Comparison of ENCODE assay signal across 28 cellular contexts in genomic region chr2:216164087-216164486, GRCh38. TPM values are rescaled to one million over a fixed set of nuclear protein-coding genes. Genes with fewer than 3 reads are reported as not detected.
DNase-seq lines count a peak whose midpoint lies in the region; ATAC-seq, FAIRE-seq and TF ChIP-seq lines count a peak whose summit lies in the region.
"Had no signal": no experiment of that assay in that cellular context is flagged by ENCODE, and none has a peak within 500 bp of the region (broad histone marks: within the 10 kb centered on the region; RNA-seq: fewer than 3 reads in every experiment).

No MANE protein-coding gene starts in this region.

- no peak for FAIRE-seq in GM12892 (lab: Jason Lieb, UNC)
- FAIRE-seq: GM12878, RCC 7860 had no signal

- no peaks in the 10 kb centered on the region for H3K4me1 Mint-ChIP-seq in MCF 10A (ENCODE audit: insufficient read depth, unreplicated experiment)
- H3K4me1 Mint-ChIP-seq in natural killer cell = peaks cover 35 to 44% of the 10 kb centered on the region in 2 donors
- peaks cover 8 to 10% of the 10 kb centered on the region in 2 donors for H3K4me1 Mint-ChIP-seq in stimulated activated naive B cell treated with anti-CD40 and anti-IgM and Interleukin-4, amounts not matched to agents 10 μg/mL and 1 μg/mL and 100 μg/mL, for 72 hours
- H3K4me1 Mint-ChIP-seq in neural progenitor cell = peaks cover 4% of the 10 kb centered on the region

- no peak overlapping the region for H3K4me2 ChIP-seq in neural progenitor cell
- H3K4me2 ChIP-seq: BLaER1 had no signal

- H3K79me2 ChIP-seq in neural progenitor cell (ENCODE audit: low read depth) = peaks cover 80% of the 10 kb centered on the region

- H3K36me3 ChIP-seq in breast epithelium = peaks cover 3% of the 10 kb centered on the region
- peaks cover 46% of the 10 kb centered on the region for H3K36me3 ChIP-seq in neural progenitor cell

- DNase-seq in NCI-H2227 (lab: John Stamatoyannopoulos, UW; ENCODE audit: unreplicated experiment) (peak; percentile 29), NCI-H2227 treated with DMSO at 0.1 percent for 48 hours (lab: John Stamatoyannopoulos, UW) (no peak), MCF 10A (ENCODE audit: unreplicated experiment) (no peak), breast epithelium (ENCODE audit: low spot score in 2 of 2) (no peak), natural killer cell (no peak), neural progenitor cell (ENCODE audit: low spot score) (no peak), GM12892 (ENCODE audit: insufficient read length) (no peak)
- no peak for DNase-seq in stimulated activated naive B cell treated with anti-CD40 and anti-IgM and Interleukin-4, amounts not matched to agents 10 μg/mL and 1 μg/mL and 100 μg/mL, for 72 hours
- DNase-seq: ACHN; CD4-positive, alpha-beta T cell; COR-L47; DMS 273 treated with DMSO at 0.1 percent for 48 hours; DND-41; H9; KG1; NCI-H1092 treated with DMSO at 0.1 percent for 48 hours; NCI-H1694 treated with DMSO at 0.1 percent for 48 hours; NCI-H2081 treated with DMSO at 0.1 percent for 48 hours; NCI-H2171 treated with DMSO at 0.1 percent for 48 hours; NCI-H446 treated with DMSO at 0.1 percent for 48 hours; NCI-H526 treated with DMSO at 0.1 percent for 48 hours; OCI-M1; SJCRH30 had no signal

- H3K9me3 Mint-ChIP-seq in MCF 10A (ENCODE audit: unreplicated experiment) (no peaks in the 10 kb centered on the region), natural killer cell (no peaks in the 10 kb centered on the region), neural progenitor cell (no peaks in the 10 kb centered on the region)
- H3K9me3 Mint-ChIP-seq in stimulated activated naive B cell treated with anti-CD40 and anti-IgM and Interleukin-4, amounts not matched to agents 10 μg/mL and 1 μg/mL and 100 μg/mL, for 72 hours = no peaks in the 10 kb centered on the region
- H3K9me3 Mint-ChIP-seq: CD4-positive, alpha-beta T cell; H9 had no signal

- no peak overlapping the region for H3K9ac ChIP-seq in neural progenitor cell
- H3K9ac ChIP-seq: BLaER1 had no signal

- H3K4me3 ChIP-seq in breast epithelium (no peak overlapping the region), neural progenitor cell (no peak overlapping the region)
- H3K4me3 ChIP-seq: BLaER1, GM12878, SJCRH30 had no signal

- TF ChIP-seq CTCF in MCF 10A (IDR thresholded peaks at IDR 0.05; ENCODE audit: unreplicated experiment) (no peak), breast epithelium (IDR thresholded peaks at IDR 0.05) (no peak), natural killer cell (IDR thresholded peaks at IDR 0.05) (no peak), neural progenitor cell (IDR thresholded peaks at IDR 0.05) (no peak)

- H3K27ac ChIP-seq in breast epithelium (no peak overlapping the region), neural progenitor cell (no peak overlapping the region)
- H3K27ac ChIP-seq: 22Rv1, BLaER1, HL-60, SJCRH30 had no signal

- TSS peak; percentile 3 for BruUV-seq in MCF 10A (replicated peaks; lab: Mats Ljungman, UMichigan)

- H3F3A ChIP-seq in neural progenitor cell (ENCODE audit: low read depth) = peaks cover 33% of the 10 kb centered on the region

- H3K27ac Mint-ChIP-seq in MCF 10A (ENCODE audit: low read depth, unreplicated experiment) (no peak overlapping the region), natural killer cell (peak overlapping the region; percentile 51 to 69), neural progenitor cell (no peak overlapping the region)
- H3K27ac Mint-ChIP-seq in stimulated activated naive B cell treated with anti-CD40 and anti-IgM and Interleukin-4, amounts not matched to agents 10 μg/mL and 1 μg/mL and 100 μg/mL, for 72 hours = peak overlapping the region; percentile 83

- no peak for ATAC-seq in natural killer cell
- no peak for ATAC-seq in stimulated activated naive B cell treated with anti-CD40 and anti-IgM and Interleukin-4, amounts not matched to agents 10 μg/mL and 1 μg/mL and 100 μg/mL, for 72 hours (replicated peaks)
- ATAC-seq: GM12878 had no signal

- no peaks in the 10 kb centered on the region for H3K9me3 ChIP-seq in breast epithelium
- H3K9me3 ChIP-seq in neural progenitor cell (ENCODE audit: low read depth) = no peaks in the 10 kb centered on the region
- H3K9me3 ChIP-seq: BLaER1, SJCRH30 had no signal

- peaks cover 59% of the 10 kb centered on the region for H4K20me1 ChIP-seq in neural progenitor cell (ENCODE audit: low read depth)

- H3K4me3 Mint-ChIP-seq in MCF 10A (ENCODE audit: unreplicated experiment) = no peak overlapping the region
- H3K4me3 Mint-ChIP-seq in natural killer cell = no peak overlapping the region
- no peak overlapping the region for H3K4me3 Mint-ChIP-seq in stimulated activated naive B cell treated with anti-CD40 and anti-IgM and Interleukin-4, amounts not matched to agents 10 μg/mL and 1 μg/mL and 100 μg/mL, for 72 hours
- H3K4me3 Mint-ChIP-seq in neural progenitor cell = no peak overlapping the region
- H3K4me3 Mint-ChIP-seq: CD4-positive, alpha-beta T cell; H9 had no signal

- no peak overlapping the region for H2AFZ ChIP-seq in neural progenitor cell (replicated peaks)

- H3K36me3 Mint-ChIP-seq in MCF 10A (ENCODE audit: insufficient read depth, unreplicated experiment) = peaks cover 99% of the 10 kb centered on the region
- peaks cover 35% of the 10 kb centered on the region for H3K36me3 Mint-ChIP-seq in natural killer cell
- H3K36me3 Mint-ChIP-seq in stimulated activated naive B cell treated with anti-CD40 and anti-IgM and Interleukin-4, amounts not matched to agents 10 μg/mL and 1 μg/mL and 100 μg/mL, for 72 hours = peaks cover 36 to 50% of the 10 kb centered on the region in 2 donors
- peaks cover 59% of the 10 kb centered on the region for H3K36me3 Mint-ChIP-seq in neural progenitor cell

- H3K27me3 Mint-ChIP-seq in MCF 10A (ENCODE audit: insufficient read depth, unreplicated experiment) (no peaks in the 10 kb centered on the region), natural killer cell (ENCODE audit: low read depth in 2 of 2) (no peaks in the 10 kb centered on the region), neural progenitor cell (ENCODE audit: insufficient read depth, low read depth) (no peaks in the 10 kb centered on the region)
- no peaks in the 10 kb centered on the region for H3K27me3 Mint-ChIP-seq in stimulated activated naive B cell treated with anti-CD40 and anti-IgM and Interleukin-4, amounts not matched to agents 10 μg/mL and 1 μg/mL and 100 μg/mL, for 72 hours
- H3K27me3 Mint-ChIP-seq: CD4-positive, alpha-beta T cell had no signal

- no peak for TF ChIP-seq POLR2A in breast epithelium (IDR thresholded peaks at IDR 0.05)
- no peak for TF ChIP-seq POLR2A in GM12892 (IDR thresholded peaks at IDR 0.05; ENCODE audit: low read depth, low read length)

- POLR2A ChIA-PET in MCF 10A (lab: Yijun Ruan, JAX) = interaction anchor here (1.3 kb wide), 1 partner anchor 9 kb away, joined by 4 read pairs; no protein-coding TSS in a partner anchor

- CTCF ChIA-PET in MCF 10A (lab: Yijun Ruan, JAX) = interaction anchor here (0.6 kb wide), 1 partner anchor 49 kb away, joined by 4 read pairs; no protein-coding TSS in a partner anchor

- intact Hi-C loops in MCF 10A (cut with micrococcal nuclease) = no loop called here
- intact Hi-C loops in breast epithelium (cut with DNase I; ENCODE audit: low total_unique reads) = no loop called here
- intact Hi-C loops in natural killer cell (cut with micrococcal nuclease) = no loop called here

- H3K27me3 ChIP-seq in breast epithelium = no peaks in the 10 kb centered on the region
- H3K27me3 ChIP-seq in neural progenitor cell = no peaks in the 10 kb centered on the region
- H3K27me3 ChIP-seq: BLaER1, SJCRH30 had no signal

- H3K4me1 ChIP-seq in breast epithelium (no peaks in the 10 kb centered on the region), neural progenitor cell (no peaks in the 10 kb centered on the region)
- H3K4me1 ChIP-seq: BLaER1, SJCRH30 had no signal

RNA-seq across cellular contexts. Expression of gene XRCC5, which starts 54.9 kb away (rescaled TPM):
- 159 and 198 TPM in 2 replicates for total RNA-seq in MCF 10A (2022)
- 100 to 1,000 TPM; 134 to 227 (median 188) TPM for total RNA-seq in breast epithelium
- 100 to 1,000 TPM; 188 to 220 (median 201) TPM for total RNA-seq in natural killer cell
- total RNA-seq in neural progenitor cell (ENCODE audit: low replicate concordance) = 585 and 807 TPM in 2 replicates
- 279 TPM for polyA plus RNA-seq in GM12892 (2012; ENCODE audit: missing spikeins)

Comparison
In these comparisons a context has a peak if more than half of its experiments do, and no peak if none do; other contexts are left out.
1. H3K27ac Mint-ChIP-seq: peak in natural killer cell (2 of 2) and stimulated activated naive B cell treated with anti-CD40 and anti-IgM and Interleukin-4, amounts not matched to agents 10 μg/mL and 1 μg/mL and 100 μg/mL, for 72 hours (single experiment); none in MCF 10A (single experiment) and neural progenitor cell (single experiment).